In genomic region chr1:213003281-213003680, GRCh38 we compare ENCODE assay signal across 20 cellular contexts. TPM values are rescaled to one million over a fixed set of nuclear protein-coding genes. Genes with fewer than 3 reads are reported as not detected.
A peak's percentile ranks its signal among the peaks of the same experiment; 100 is the strongest.
DNase-seq lines count a peak whose midpoint lies in the region; ATAC-seq and TF ChIP-seq lines count a peak whose summit lies in the region.
"Had no signal": no experiment of that assay in that cellular context is flagged by ENCODE, and none has a peak within 500 bp of the region (broad histone marks: within the 10 kb centered on the region; RNA-seq: fewer than 3 reads in every experiment).

No MANE protein-coding gene starts in this region.

- peaks cover 0 to 38% (median 13%) of the 10 kb centered on the region in 4 donors for H3K36me3 ChIP-seq in transverse colon

- in situ Hi-C loops in transverse colon (cut with MboI; ENCODE audit: low pct_ligation_motif_present in 1 of 4, low pct_unique_long_range_greater_than_20kb in 1 of 4, low sequenced_read_pairs in 3 of 4) = no loop called here

- no peak overlapping the region for H3K4me3 Mint-ChIP-seq in T-helper 2 cell treated with Interferon-gamma antibody and Interleukin-4, amounts not matched to agents 5 μg/mL and 100 μg/mL, for 36 hours
- H3K4me3 Mint-ChIP-seq: activated B cell treated with CpG ODN at 0.5 μM for 24 hours, brain had no signal

- intact Hi-C loops in transverse colon (cut with DNase I; ENCODE audit: low total_unique reads) = no loop called here

- WGBS in transverse colon (ENCODE audit: low coverage in 1 of 2), 2 donors = 81 to 90% methylated on average over 3 of the region's 3 CpGs

- H3K27me3 ChIP-seq in transverse colon = no peaks in the 10 kb centered on the region
- H3K27me3 ChIP-seq: hepatocyte, MG63 had no signal

- no peak for TF ChIP-seq EP300 in transverse colon (IDR thresholded peaks at IDR 0.05; ENCODE audit: low read depth)

- no peak overlapping the region for H3K4me3 ChIP-seq in transverse colon
- H3K4me3 ChIP-seq: hepatocyte, MG63 had no signal

- ATAC-seq in activated CD4-positive, CD25-positive, alpha-beta regulatory T cell treated with anti-CD3 and anti-CD28 coated beads, Interleukin-2, amount 50 U/mL, for 24 hours = peak; percentile 84 to 93
- ATAC-seq in GM18858 (IDR thresholded peaks at IDR 0.05; ENCODE audit: unreplicated experiment) = peak; percentile 80
- ATAC-seq in HG02678 (IDR thresholded peaks at IDR 0.05; ENCODE audit: unreplicated experiment) = peak; percentile 43
- ATAC-seq in GM21367 (IDR thresholded peaks at IDR 0.05; ENCODE audit: unreplicated experiment) = no peak
- ATAC-seq: left cardiac atrium, Panc1 had no signal

- TF ChIP-seq CTCF in transverse colon (IDR thresholded peaks at IDR 0.05) = no peak

- H3K4me1 Mint-ChIP-seq in T-helper 2 cell treated with Interferon-gamma antibody and Interleukin-4, amounts not matched to agents 5 μg/mL and 100 μg/mL, for 36 hours (ENCODE audit: low read depth) = peaks cover 15% of the 10 kb centered on the region
- H3K4me1 Mint-ChIP-seq: brain had no signal

- no peak overlapping the region for H3K27ac ChIP-seq in transverse colon
- H3K27ac ChIP-seq: 22Rv1, hepatocyte had no signal

- no peaks in the 10 kb centered on the region for H3K27me3 Mint-ChIP-seq in T-helper 2 cell treated with Interferon-gamma antibody and Interleukin-4, amounts not matched to agents 5 μg/mL and 100 μg/mL, for 36 hours (ENCODE audit: low read depth)
- H3K27me3 Mint-ChIP-seq: activated B cell treated with CpG ODN at 0.5 μM for 24 hours, brain, progenitor cell of endocrine pancreas had no signal

- H3K27ac Mint-ChIP-seq in T-helper 2 cell treated with Interferon-gamma antibody and Interleukin-4, amounts not matched to agents 5 μg/mL and 100 μg/mL, for 36 hours = peak overlapping the region; percentile 58
- H3K27ac Mint-ChIP-seq: activated B cell treated with CpG ODN at 0.5 μM for 24 hours, brain, progenitor cell of endocrine pancreas had no signal

- no peaks in the 10 kb centered on the region for H3K9me3 ChIP-seq in transverse colon
- H3K9me3 ChIP-seq: MG63 had no signal

- no peaks in the 10 kb centered on the region for H3K4me1 ChIP-seq in transverse colon

- H3K9me3 Mint-ChIP-seq in T-helper 2 cell treated with Interferon-gamma antibody and Interleukin-4, amounts not matched to agents 5 μg/mL and 100 μg/mL, for 36 hours = no peaks in the 10 kb centered on the region
- H3K9me3 Mint-ChIP-seq: activated B cell treated with CpG ODN at 0.5 μM for 24 hours, brain had no signal

- H3K36me3 Mint-ChIP-seq in T-helper 2 cell treated with Interferon-gamma antibody and Interleukin-4, amounts not matched to agents 5 μg/mL and 100 μg/mL, for 36 hours (ENCODE audit: low read depth) = peaks cover 48% of the 10 kb centered on the region

- DNase-seq in activated CD4-positive, CD25-positive, alpha-beta regulatory T cell (lab: John Stamatoyannopoulos, UW) = no peak
- DNase-seq in T-helper 2 cell treated with Interferon-gamma antibody and Interleukin-4, amounts not matched to agents 5 μg/mL and 100 μg/mL, for 36 hours (ENCODE audit: low spot score) = no peak
- DNase-seq in NK-92 (lab: John Stamatoyannopoulos, UW; ENCODE audit: unreplicated experiment) = no peak
- DNase-seq in transverse colon = no peak
- DNase-seq: activated B cell treated with CpG ODN at 0.5 μM for 24 hours, C1 segment of cervical spinal cord, left cardiac atrium, MG63, NCI-H2029, NCI-H526 treated with DMSO at 0.1 percent for 48 hours, trophoblast cell had no signal

- TF ChIP-seq POLR2A in transverse colon (IDR thresholded peaks at IDR 0.05) = no peak

RNA-seq across cellular contexts. Expression of gene ANGEL2, which starts 12.4 kb away (rescaled TPM):
- 100 to 1,000 TPM in 1 of 4 donors, 10 to 100 TPM in 3; 33.2 to 105 (median 64.3) TPM for total RNA-seq in transverse colon

RNA-seq across cellular contexts. Expression of gene RPS6KC1, which starts 47.8 kb away (rescaled TPM):
- total RNA-seq in transverse colon = 10 to 100 TPM; 11.5 to 20.3 (median 14.0) TPM

RNA-seq across cellular contexts. Expression of gene VASH2, which starts 52.9 kb away (rescaled TPM):
- total RNA-seq in transverse colon = 1 to 10 TPM in 2 of 4 donors, not detected in 2; 1.1 to 1.7 TPM
